In the genomic region with DNA sequence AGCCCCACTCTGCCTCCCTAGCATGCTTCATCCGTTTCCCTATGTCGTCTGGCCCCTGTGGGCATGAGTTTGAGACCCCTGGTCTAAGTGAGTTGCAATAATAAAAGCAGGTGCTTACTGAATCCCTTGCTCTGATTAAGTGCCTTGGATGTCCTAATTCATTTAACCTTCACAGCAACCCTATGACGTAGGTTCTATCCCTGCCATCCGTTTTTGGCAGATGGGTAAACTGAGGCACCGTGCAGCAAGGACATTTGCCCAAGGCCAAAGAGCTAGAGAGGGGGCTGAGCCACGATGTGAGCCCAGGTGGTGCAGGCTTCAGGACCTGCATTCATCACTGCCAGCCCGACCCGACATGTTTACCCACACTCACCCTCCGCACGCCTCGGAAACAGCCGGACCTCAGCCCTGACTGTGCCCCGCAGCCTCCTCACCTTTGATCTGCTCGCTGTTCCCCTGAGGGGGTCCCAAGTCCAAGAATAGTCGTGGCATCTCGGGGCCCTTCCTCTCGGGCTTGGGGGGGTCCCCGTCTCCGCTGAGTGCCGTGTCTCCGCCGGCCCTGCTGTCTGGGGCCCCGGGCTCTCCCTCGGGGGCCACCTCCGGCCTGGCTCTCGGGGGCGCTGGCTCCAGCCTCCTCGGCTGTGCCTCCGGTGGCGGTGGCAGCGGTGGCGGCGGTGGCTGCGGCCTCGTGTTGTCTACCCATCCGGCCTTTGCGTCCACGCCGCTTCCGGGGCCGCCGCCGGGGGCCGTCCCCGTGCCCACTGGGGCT, we compare ENCODE assay signal across 17 cellular contexts. TPM values are rescaled to one million over a fixed set of nuclear protein-coding genes. Genes with fewer than 3 reads are reported as not detected.
DNase-seq lines count a peak whose midpoint lies in the region; ATAC-seq, FAIRE-seq and TF ChIP-seq lines count a peak whose summit lies in the region.
"Had no signal": no experiment of that assay in that cellular context is flagged by ENCODE, and none has a peak within 500 bp of the region (broad histone marks: within the 10 kb centered on the region; RNA-seq: fewer than 3 reads in every experiment).

No MANE protein-coding gene starts in this region.

- H3K79me2 ChIP-seq in HCT116 (ENCODE audit: insufficient read depth, low read length): peaks cover 9% of the 10 kb centered on the region; the same call in 1 of the 2 replicates

- no peak overlapping the region for H3K4me3 ChIP-seq in HCT116 (replicated peaks in 1 of 2; ENCODE audit: low read depth in 1 of 2, low read length in 2 of 2)
- H3K4me3 ChIP-seq in bronchial epithelial cell (ENCODE audit: low read depth, low read length): peak overlapping the region; percentile 10
- H3K4me3 ChIP-seq in thoracic aorta: peak overlapping the region; percentile 10

- intact Hi-C loops in HCT116 (cut with micrococcal nuclease): loop anchor here (10.0 kb wide), 1 partner anchor 102 kb away; the partner anchor contains the start of genes GRIN2D and KDELR1

- peaks cover 7% of the 10 kb centered on the region for H3K27me3 Mint-ChIP-seq in activated naive CD4-positive, alpha-beta T cell treated with anti-CD3 and anti-CD28 coated beads, Interleukin-2, amount 50 U/mL, for 24 hours
- peaks cover 35% of the 10 kb centered on the region for H3K27me3 Mint-ChIP-seq in activated T-cell treated with anti-CD3 and anti-CD28 coated beads, Interleukin-2, amount 50 U/mL, for 4 hours (ENCODE audit: low read depth)

- FAIRE-seq in bronchial epithelial cell (lab: Jason Lieb, UNC): no peak

- peaks cover 30% of the 10 kb centered on the region for H3K4me1 Mint-ChIP-seq in activated naive CD4-positive, alpha-beta T cell treated with anti-CD3 and anti-CD28 coated beads, Interleukin-2, amount 50 U/mL, for 24 hours
- peaks cover 22% of the 10 kb centered on the region for H3K4me1 Mint-ChIP-seq in activated T-cell treated with anti-CD3 and anti-CD28 coated beads, Interleukin-2, amount 50 U/mL, for 4 hours (ENCODE audit: low read depth)

- TF ChIP-seq RAD21 in HCT116 (IDR thresholded peaks at IDR 0.05; ENCODE audit: low read depth): no peak

- H3K9ac ChIP-seq in HCT116 (ENCODE audit: low read length): no peak overlapping the region

- H3K9me2 ChIP-seq in HCT116 (ENCODE audit: insufficient read depth): no peaks in the 10 kb centered on the region

- no peak for DNase-seq in activated naive CD4-positive, alpha-beta T cell treated with anti-CD3 and anti-CD28 coated beads, Interleukin-2, amount 50 U/mL, for 72 hours (ENCODE audit: low spot score in 2 of 2)
- DNase-seq in HCT116 (ENCODE audit: low read depth, low spot score) (no peak), bronchial epithelial cell (ENCODE audit: low read depth) (no peak), thoracic aorta (ENCODE audit: low spot score) (no peak)
- DNase-seq in activated T-cell treated with anti-CD3 and anti-CD28 coated beads, Interleukin-2, amount 50 U/mL, for 4 hours: no peak
- DNase-seq: ACHN, BE2C, KG1, NCI-H1092 treated with DMSO at 0.1 percent for 48 hours, NCI-H187, NCI-H774, SHP77 had no signal

- H3K9me3 Mint-ChIP-seq in activated naive CD4-positive, alpha-beta T cell treated with anti-CD3 and anti-CD28 coated beads, Interleukin-2, amount 50 U/mL, for 24 hours: no peaks in the 10 kb centered on the region
- no peaks in the 10 kb centered on the region for H3K9me3 Mint-ChIP-seq in activated naive CD4-positive, alpha-beta T cell treated with anti-CD3 and anti-CD28 coated beads, Interleukin-2, amount 50 U/mL, for 72 hours
- no peaks in the 10 kb centered on the region for H3K9me3 Mint-ChIP-seq in activated T-cell treated with anti-CD3 and anti-CD28 coated beads, Interleukin-2, amount 50 U/mL, for 4 hours

- H3K27me3 ChIP-seq in HCT116 (ENCODE audit: insufficient read depth, low read length) (no peaks in the 10 kb centered on the region), bronchial epithelial cell (ENCODE audit: control insufficient read depth, insufficient read depth, low read length) (peaks cover 5% of the 10 kb centered on the region), thoracic aorta (replicated peaks; ENCODE audit: insufficient read depth) (no peaks in the 10 kb centered on the region)

- no peak overlapping the region for H3K4me2 ChIP-seq in HCT116 (ENCODE audit: low read length)

- no peak for TF ChIP-seq CTCF in HCT116 (IDR thresholded peaks at IDR 0.05 in 2 of 3, conservative IDR thresholded peaks at IDR 0.05 in 1 of 3; ENCODE audit: borderline replicate concordance in 1 of 3, insufficient read depth in 1 of 3, low read depth in 2 of 3, low read length in 2 of 3)
- TF ChIP-seq CTCF in bronchial epithelial cell (IDR thresholded peaks at IDR 0.05; ENCODE audit: insufficient read depth, low read length, severe bottlenecking): no peak
- TF ChIP-seq CTCF in thoracic aorta (IDR thresholded peaks at IDR 0.05): no peak

- RAD21 ChIA-PET in HCT116 (lab: Charles Lee; ENCODE audit: low non-redundant PET in 1 of 2, low total read pairs in 2 of 2, uncharacterized antibody in 2 of 2, unreplicated experiment in 2 of 2): no interaction called here

- H3K4me3 Mint-ChIP-seq in activated naive CD4-positive, alpha-beta T cell treated with anti-CD3 and anti-CD28 coated beads, Interleukin-2, amount 50 U/mL, for 24 hours: peak overlapping the region; percentile 4
- H3K4me3 Mint-ChIP-seq in activated T-cell treated with anti-CD3 and anti-CD28 coated beads, Interleukin-2, amount 50 U/mL, for 4 hours: no peak overlapping the region

- H4K20me1 ChIP-seq in HCT116 (ENCODE audit: insufficient read depth): no peaks in the 10 kb centered on the region

- BruUV-seq in HCT116 (replicated peaks; lab: Mats Ljungman, UMichigan): no TSS peak

- POLR2A ChIA-PET in HCT116 (lab: Charles Lee): no interaction called here

- H3K4me1 ChIP-seq in HCT116 (ENCODE audit: control insufficient read depth in 1 of 2, insufficient read depth in 2 of 2, low read length in 2 of 2) (peaks cover 21 to 52% of the 10 kb centered on the region in 2 experiments), thoracic aorta (ENCODE audit: control insufficient read depth in 1 of 2, low read depth in 2 of 2) (peaks cover 0 to 6% of the 10 kb centered on the region in 2 donors)

- no peak overlapping the region for H2AFZ ChIP-seq in HCT116 (ENCODE audit: low read depth, low read length, poor library complexity, severe bottlenecking)

- no peak overlapping the region for H3K27ac Mint-ChIP-seq in activated naive CD4-positive, alpha-beta T cell treated with anti-CD3 and anti-CD28 coated beads, Interleukin-2, amount 50 U/mL, for 24 hours
- H3K27ac Mint-ChIP-seq in activated naive CD4-positive, alpha-beta T cell treated with anti-CD3 and anti-CD28 coated beads, Interleukin-2, amount 50 U/mL, for 72 hours: no peak overlapping the region

- no peaks in the 10 kb centered on the region for H3K9me3 ChIP-seq in HCT116 (ENCODE audit: control insufficient read depth in 1 of 2, insufficient read depth in 1 of 2, low read depth in 1 of 2, low read length in 2 of 2)
- no peaks in the 10 kb centered on the region for H3K9me3 ChIP-seq in thoracic aorta
- H3K9me3 ChIP-seq: BE2C had no signal

- no peak for ATAC-seq in activated naive CD4-positive, alpha-beta T cell treated with anti-CD3 and anti-CD28 coated beads, Interleukin-2, amount 50 U/mL, for 72 hours
- ATAC-seq in HCT116 (no peak), thoracic aorta (ENCODE audit: insufficient number of reproducible peaks, low FRiP score, low read depth) (no peak), HG02588 (IDR thresholded peaks at IDR 0.05; ENCODE audit: unreplicated experiment) (no peak)
- ATAC-seq in activated T-cell treated with anti-CD3 and anti-CD28 coated beads, Interleukin-2, amount 50 U/mL, for 4 hours: no peak
- ATAC-seq: Panc1 had no signal

- H3K36me3 Mint-ChIP-seq in activated naive CD4-positive, alpha-beta T cell treated with anti-CD3 and anti-CD28 coated beads, Interleukin-2, amount 50 U/mL, for 24 hours: no peaks in the 10 kb centered on the region
- H3K36me3 Mint-ChIP-seq in activated naive CD4-positive, alpha-beta T cell treated with anti-CD3 and anti-CD28 coated beads, Interleukin-2, amount 50 U/mL, for 72 hours: peaks cover 7 to 10% of the 10 kb centered on the region in 2 donors
- H3K36me3 Mint-ChIP-seq in activated T-cell treated with anti-CD3 and anti-CD28 coated beads, Interleukin-2, amount 50 U/mL, for 4 hours (ENCODE audit: insufficient read depth): no peaks in the 10 kb centered on the region

- TF ChIP-seq POLR2A in HCT116 (IDR thresholded peaks at IDR 0.05; ENCODE audit: borderline replicate concordance, extremely low read depth, insufficient read depth, insufficient read length): no peak

- peak overlapping the region; percentile 26; the same call in 1 of the 2 replicates for H3K27ac ChIP-seq in HCT116 (ENCODE audit: low read depth, low read length)
- H3K27ac ChIP-seq in thoracic aorta: no peak overlapping the region
- H3K27ac ChIP-seq: HL-60 had no signal

- CTCF ChIA-PET in HCT116 (lab: Charles Lee): interaction anchor here (1.2 kb wide), 1 partner anchor 88 kb away, joined by 3 read pairs; no protein-coding TSS in a partner anchor

- H3K36me3 ChIP-seq in HCT116 (ENCODE audit: control insufficient read depth in 1 of 2, insufficient read depth in 2 of 2, low read length in 2 of 2) (no peaks in the 10 kb centered on the region; a peak in 1 of 4 replicates), bronchial epithelial cell (ENCODE audit: control insufficient read depth, insufficient read depth, low read length) (no peaks in the 10 kb centered on the region), thoracic aorta (no peaks in the 10 kb centered on the region)
- H3K36me3 ChIP-seq: BE2C had no signal

RNA-seq across cellular contexts. Expression of gene LMTK3, which starts 14.5 kb away (rescaled TPM):
- total RNA-seq in activated naive CD4-positive, alpha-beta T cell treated with anti-CD3 and anti-CD28 coated beads, Interleukin-2, amount 50 U/mL, for 72 hours: 1 to 10 TPM; 2.9 to 9.5 TPM
- total RNA-seq in HCT116 (2021; ENCODE audit: unreplicated experiment) (19.9 TPM), bronchial epithelial cell (1.3 and 1.8 TPM in 2 replicates), thoracic aorta (1 to 10 TPM in 1 of 2 donors, under 1 TPM in 1; 0.41 to 4.5 TPM)
- polyA plus RNA-seq in HCT116 (2012): 8.9 and 12.1 TPM in 2 replicates
- 1 to 10 TPM; 1.8 to 2.6 (median 2.0) TPM for total RNA-seq in activated T-cell treated with anti-CD3 and anti-CD28 coated beads, Interleukin-2, amount 50 U/mL, for 4 hours

RNA-seq across cellular contexts. Expression of gene CYTH2, which starts 28.0 kb away (rescaled TPM):
- 10 to 100 TPM; 32.4 to 64.1 TPM for total RNA-seq in activated naive CD4-positive, alpha-beta T cell treated with anti-CD3 and anti-CD28 coated beads, Interleukin-2, amount 50 U/mL, for 72 hours
- total RNA-seq in HCT116 (2021; ENCODE audit: unreplicated experiment) (75.3 TPM), bronchial epithelial cell (24.2 and 36.6 TPM in 2 replicates), thoracic aorta (10 to 100 TPM; 50.6 to 79.4 TPM)
- polyA plus RNA-seq in HCT116 (2012): 49.9 and 58.4 TPM in 2 replicates
- 10 to 100 TPM; 30.7 to 36.2 (median 31.5) TPM for total RNA-seq in activated T-cell treated with anti-CD3 and anti-CD28 coated beads, Interleukin-2, amount 50 U/mL, for 4 hours

RNA-seq across cellular contexts. Expression of gene KCNJ14, which starts 41.8 kb away (rescaled TPM):
- total RNA-seq in activated naive CD4-positive, alpha-beta T cell treated with anti-CD3 and anti-CD28 coated beads, Interleukin-2, amount 50 U/mL, for 72 hours: 1 to 10 TPM; 2.1 to 2.3 TPM
- total RNA-seq in HCT116 (2021; ENCODE audit: unreplicated experiment) (2.5 TPM), bronchial epithelial cell (1.0 and 1.1 TPM in 2 replicates), thoracic aorta (1 to 10 TPM in 1 of 2 donors, under 1 TPM in 1; 0.27 to 1.2 TPM)
- polyA plus RNA-seq in HCT116 (2012): 1.1 and 1.6 TPM in 2 replicates
- 1 to 10 TPM; 3.1 to 3.3 (median 3.3) TPM for total RNA-seq in activated T-cell treated with anti-CD3 and anti-CD28 coated beads, Interleukin-2, amount 50 U/mL, for 4 hours

RNA-seq across cellular contexts. Expression of gene GRWD1, which starts 51.4 kb away (rescaled TPM):
- total RNA-seq in activated naive CD4-positive, alpha-beta T cell treated with anti-CD3 and anti-CD28 coated beads, Interleukin-2, amount 50 U/mL, for 72 hours: 10 to 100 TPM; 32.8 to 46.3 TPM
- total RNA-seq in HCT116 (2021; ENCODE audit: unreplicated experiment): 64.8 TPM
- 25.1 and 25.5 TPM in 2 replicates for polyA plus RNA-seq in HCT116 (2012)
- total RNA-seq in bronchial epithelial cell: 23.4 and 31.9 TPM in 2 replicates
- 10 to 100 TPM; 17.5 to 38.3 TPM for total RNA-seq in thoracic aorta
- total RNA-seq in activated T-cell treated with anti-CD3 and anti-CD28 coated beads, Interleukin-2, amount 50 U/mL, for 4 hours: 100 to 1,000 TPM; 175 to 192 (median 187) TPM

RNA-seq across cellular contexts. Expression of gene SULT2B1, which starts 54.8 kb away (rescaled TPM):
- total RNA-seq in activated naive CD4-positive, alpha-beta T cell treated with anti-CD3 and anti-CD28 coated beads, Interleukin-2, amount 50 U/mL, for 72 hours: not detected
- 4.8 TPM for total RNA-seq in HCT116 (2021; ENCODE audit: unreplicated experiment)
- polyA plus RNA-seq in HCT116 (2012): 7.1 and 8.1 TPM in 2 replicates
- 3.4 and 17.2 TPM in 2 replicates for total RNA-seq in bronchial epithelial cell
- total RNA-seq in thoracic aorta: not detected
- not detected for total RNA-seq in activated T-cell treated with anti-CD3 and anti-CD28 coated beads, Interleukin-2, amount 50 U/mL, for 4 hours
- total RNA-seq: M059J had no signal

Comparison
In these comparisons a context has a peak if more than half of its experiments do, and no peak if none do; other contexts are left out.
1. H3K4me3 ChIP-seq: peak in bronchial epithelial cell (single experiment) and thoracic aorta (single experiment); none in HCT116 (0 of 2).